Comparison of ENCODE assay signal across 20 cellular contexts in the genomic region with DNA sequence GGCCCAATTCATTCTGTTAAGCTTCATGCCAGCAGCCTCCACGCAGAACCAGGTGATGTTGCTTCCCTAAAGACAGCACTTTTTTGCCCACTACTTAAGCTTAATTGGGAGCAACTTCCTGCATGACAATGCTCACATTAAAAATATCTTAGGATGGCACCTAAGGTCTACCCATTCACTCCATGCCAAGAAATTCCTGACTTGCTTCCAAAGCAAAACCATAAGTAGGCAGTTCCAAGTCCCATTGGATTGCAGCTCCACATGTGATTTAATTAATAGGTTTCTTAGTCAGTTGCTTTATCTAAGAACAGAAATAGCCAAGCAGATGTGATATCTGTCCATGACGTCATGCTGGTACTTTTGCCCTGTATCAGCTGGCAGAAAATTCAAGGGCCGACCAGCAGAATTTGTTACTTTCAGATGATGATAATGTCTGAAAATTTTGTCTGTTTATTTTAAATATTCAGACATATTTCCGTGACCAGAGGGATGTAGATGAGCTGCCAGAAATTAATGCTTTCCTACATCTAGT.
DNase-seq lines count a peak whose midpoint lies in the region; ATAC-seq, FAIRE-seq and TF ChIP-seq lines count a peak whose summit lies in the region.
"Had no signal": no experiment of that assay in that cellular context is flagged by ENCODE, and none has a peak within 500 bp of the region (broad histone marks: within the 10 kb centered on the region; RNA-seq: fewer than 3 reads in every experiment).

No MANE protein-coding gene starts in this region.

- 0 out of 5 replicates have a peak, but pooled peaks cover 0 to under 1% of the 10 kb centered on the region in 2 experiments for H3K27me3 ChIP-seq in K562 (ENCODE audit: control insufficient read depth in 2 of 2, insufficient read depth in 2 of 2, low read length in 2 of 2)

- no peaks in the 10 kb centered on the region for H3K4me1 ChIP-seq in K562 (replicated peaks in 1 of 2; ENCODE audit: control insufficient read depth in 2 of 2, insufficient read depth in 2 of 2, low read length in 2 of 2)
- H3K4me1 ChIP-seq: Caco-2 had no signal

- BruUV-seq in K562 (replicated peaks; lab: Mats Ljungman, UMichigan), result no TSS peak

- TF ChIP-seq CTCF in K562 (IDR thresholded peaks at IDR 0.05 in 2 of 3, conservative IDR thresholded peaks at IDR 0.05 in 1 of 3; ENCODE audit: insufficient read depth in 2 of 3, low read depth in 1 of 3, low read length in 3 of 3) (no peak), lower leg skin (IDR thresholded peaks at IDR 0.05) (no peak)

- peak; percentile 22 for DNase-seq in DMS79 treated with DMSO at 0.1 percent for 48 hours (lab: John Stamatoyannopoulos, UW)
- no peak for DNase-seq in DMS79 (lab: John Stamatoyannopoulos, UW)
- peak; percentile 17 for DNase-seq in A172 (ENCODE audit: low spot score)
- peak; percentile 81 for DNase-seq in NCI-H1105 (lab: John Stamatoyannopoulos, UW)
- no peak for DNase-seq in K562 (ENCODE audit: extremely low read depth in 1 of 4, low spot score in 3 of 4)
- no peak for DNase-seq in NCI-H510A treated with DMSO at 0.1 percent for 48 hours (lab: John Stamatoyannopoulos, UW)
- DNase-seq in lower leg skin (ENCODE audit: low spot score in 2 of 2), result no peak
- no peak for DNase-seq in caudate nucleus (lab: John Stamatoyannopoulos, UW)
- DNase-seq: Caco-2; DMS53; HFFc6; KBM-7; NCI-H1436; NCI-H226; NCI-H524 treated with DMSO at 0.1 percent for 48 hours; NK-92 treated with Interleukin-12 subunit alpha and Interleukin-12 subunit beta, amount 100 ng/mL, for 24 hours had no signal

- H4K20me1 ChIP-seq in K562 (replicated peaks; ENCODE audit: control insufficient read depth, insufficient read depth, low read length), result no peaks in the 10 kb centered on the region

- no peak overlapping the region for H2AFZ ChIP-seq in K562 (ENCODE audit: low read depth, low read length)

- no peak overlapping the region for H3K4me2 ChIP-seq in K562 (ENCODE audit: insufficient read depth, low read length)

- POLR2A ChIA-PET in K562 (lab: Yijun Ruan, JAX), result no interaction called here

- H3K36me3 ChIP-seq in K562 (ENCODE audit: control insufficient read depth, insufficient read depth, low read length), result no peaks in the 10 kb centered on the region

- no peak for TF ChIP-seq EP300 in K562 (IDR thresholded peaks at IDR 0.05; ENCODE audit: low read length)

- 1% methylated on average over 4 of the region's 4 CpGs for WGBS in K562 (ENCODE audit: insufficient coverage, low coverage, missing lambda C conversion rate)
- WGBS in lower leg skin, 2 donors, result 41 to 53% methylated on average over 4 of the region's 4 CpGs

- H3K27ac ChIP-seq in K562 (ENCODE audit: extremely low read depth, low read depth, low read length) (no peak overlapping the region), caudate nucleus (ENCODE audit: low read depth, low read length) (no peak overlapping the region)
- H3K27ac ChIP-seq: 22Rv1, SK-N-MC had no signal

- no peak for FAIRE-seq in K562 (lab: Jason Lieb, UNC)
- FAIRE-seq: RCC 7860 had no signal

- CTCF ChIA-PET in K562 (lab: Yijun Ruan, JAX; ENCODE audit: low intra/inter-chr PET ratio), result no interaction called here

- no peaks in the 10 kb centered on the region for H3K79me2 ChIP-seq in K562 (ENCODE audit: control insufficient read depth, insufficient read depth, low read length)

- TF ChIP-seq POLR2A in K562 (conservative IDR thresholded peaks at IDR 0.05), result no peak
- TF ChIP-seq POLR2A in lower leg skin (IDR thresholded peaks at IDR 0.05), result no peak

- H3K9ac ChIP-seq in K562 (ENCODE audit: insufficient read depth in 1 of 2, low read depth in 2 of 2, low read length in 2 of 2), result no peak overlapping the region

- no peak for ATAC-seq in K562
- ATAC-seq: Right ventricle myocardium inferior had no signal

- intact Hi-C loops in K562 (cut with micrococcal nuclease), result no loop called here
- intact Hi-C loops in lower leg skin (cut with DNase I; ENCODE audit: low total_unique reads), result no loop called here

- H3K4me3 ChIP-seq in K562 (no peak overlapping the region), lower leg skin (ENCODE audit: low read depth, poor library complexity, severe bottlenecking) (no peak overlapping the region)
- H3K4me3 ChIP-seq: SK-N-MC had no signal

- no peaks in the 10 kb centered on the region for H3K9me1 ChIP-seq in K562 (ENCODE audit: control insufficient read depth, insufficient read depth, low read length)

- TF ChIP-seq RAD21 in K562 (CRISPR knock-in tag; conservative IDR thresholded peaks at IDR 0.05 in 1 of 2, IDR thresholded peaks at IDR 0.05 in 1 of 2), result no peak

- in situ Hi-C loops in K562 (cut with MboI), result loop anchor here (10.0 kb wide), 1 partner anchor 961 kb away; no protein-coding TSS in a partner anchor

- H3K9me3 ChIP-seq in K562 (replicated peaks; ENCODE audit: control insufficient read depth, insufficient read depth, low read depth, low read length), result no peaks in the 10 kb centered on the region
- H3K9me3 ChIP-seq: Caco-2 had no signal

TF ChIP-seq in K562, 482 proteins besides CTCF, POLR2A, EP300 and RAD21:
- TF ChIP-seq NR4A1 (CRISPR knock-in tag; IDR thresholded peaks at IDR 0.05) (no peak), NR4A1 (tag; IDR thresholded peaks at IDR 0.05) (no peak), E2F4 (CRISPR knock-in tag; IDR thresholded peaks at IDR 0.05; ENCODE audit: low read depth) (no peak), ATF1 (CRISPR knock-in tag; IDR thresholded peaks at IDR 0.05) (no peak), ATF1 (tag; IDR thresholded peaks at IDR 0.05) (0 out of 2 replicates have a peak, but pooled peaks have one; percentile 14), ZC3H11A (IDR thresholded peaks at IDR 0.05; ENCODE audit: low read depth, low read length) (no peak)
TF ChIP-seq in K562: peak in this region for 1.

Comparison
In these comparisons a context has a peak if more than half of its experiments do, and no peak if none do; other contexts are left out.
1. DNase-seq: peak in DMS79 treated with DMSO at 0.1 percent for 48 hours (single experiment), A172 (single experiment) and NCI-H1105 (single experiment); none in DMS79 (single experiment), K562 (0 of 4), NCI-H510A treated with DMSO at 0.1 percent for 48 hours (single experiment), lower leg skin (0 of 2) and caudate nucleus (0 of 61).